20 cellular contexts compared by ENCODE assay signal in the genomic region with DNA sequence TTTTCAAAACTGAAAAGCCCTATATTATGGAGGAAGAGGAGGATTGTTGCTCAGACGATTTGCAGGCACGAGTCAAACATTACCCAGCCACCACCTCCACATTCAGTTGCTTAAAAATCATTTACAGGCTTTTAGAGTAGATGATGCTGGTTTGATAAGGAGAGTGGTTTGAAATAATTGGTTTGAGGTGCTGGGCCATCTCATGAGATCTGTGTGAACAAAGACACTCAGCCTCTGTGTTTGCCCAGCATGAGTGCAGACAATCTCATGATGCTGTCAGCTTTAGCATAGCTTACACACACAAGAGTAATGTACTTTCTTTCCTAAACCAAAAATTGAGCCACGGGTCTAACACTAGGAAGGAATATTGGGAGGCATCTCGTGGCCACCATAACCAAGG. TPM values are rescaled to one million over a fixed set of nuclear protein-coding genes. Genes with fewer than 3 reads are reported as not detected.
A peak's percentile ranks its signal among the peaks of the same experiment; 100 is the strongest.
DNase-seq lines count a peak whose midpoint lies in the region; ATAC-seq, FAIRE-seq and TF ChIP-seq lines count a peak whose summit lies in the region.
"Had no signal": no experiment of that assay in that cellular context is flagged by ENCODE, and none has a peak within 500 bp of the region (broad histone marks: within the 10 kb centered on the region; RNA-seq: fewer than 3 reads in every experiment).

No MANE protein-coding gene starts in this region.

- no peak for ATAC-seq in stimulated activated naive CD8-positive, alpha-beta T cell treated with anti-CD3 and anti-CD28 coated beads, Interleukin-15, Interleukin-2, amounts not matched to agents 100 U/mL and 50 U/mL, for 24 hours
- ATAC-seq in K562 (no peak), HG03439 (IDR thresholded peaks at IDR 0.05; ENCODE audit: unreplicated experiment) (no peak)
- ATAC-seq: foreskin keratinocyte, PC-3 had no signal

- peaks cover 75% of the 10 kb centered on the region for H3K4me1 Mint-ChIP-seq in stimulated activated naive CD8-positive, alpha-beta T cell treated with anti-CD3 and anti-CD28 coated beads, Interleukin-15, Interleukin-2, amounts not matched to agents 100 ng/mL and 50 ng/mL, for 24 hours (ENCODE audit: low read depth)

- H3K36me3 ChIP-seq in OCI-LY7 (ENCODE audit: insufficient read depth, low read length) (peaks cover 80% of the 10 kb centered on the region), K562 (ENCODE audit: control insufficient read depth, insufficient read depth, low read length) (peaks cover 85% of the 10 kb centered on the region)

- BruUV-seq in OCI-LY7 (replicated peaks; lab: Mats Ljungman, UMichigan) (no TSS peak), K562 (replicated peaks; lab: Mats Ljungman, UMichigan) (no TSS peak)

- 89% methylated on average over 4 of the region's 4 CpGs for WGBS in K562 (ENCODE audit: insufficient coverage, low coverage, missing lambda C conversion rate)

- peaks cover 23% of the 10 kb centered on the region for H3K4me1 ChIP-seq in OCI-LY7 (ENCODE audit: insufficient read depth, low read length, poor library complexity, severe bottlenecking)
- H3K4me1 ChIP-seq in K562 (replicated peaks in 1 of 2; ENCODE audit: control insufficient read depth in 2 of 2, insufficient read depth in 2 of 2, low read length in 2 of 2): peaks cover 34 to 39% of the 10 kb centered on the region in 2 experiments

- POLR2A ChIA-PET in OCI-LY7 (lab: Charles Lee): no interaction called here
- POLR2A ChIA-PET in K562 (lab: Yijun Ruan, JAX): interaction anchor here (0.6 to 0.8 kb wide), 2 partner anchors 19 to 219 kb away, joined by 3 read pairs; no protein-coding TSS in a partner anchor

- TF ChIP-seq RAD21 in K562 (CRISPR knock-in tag; conservative IDR thresholded peaks at IDR 0.05 in 1 of 2, IDR thresholded peaks at IDR 0.05 in 1 of 2): no peak

- H3K4me3 ChIP-seq in OCI-LY7 (ENCODE audit: low read depth, low read length, poor library complexity, severe bottlenecking) (no peak overlapping the region), K562 (no peak overlapping the region)
- H3K4me3 ChIP-seq: left ventricle myocardium inferior, spleen had no signal

- DNase-seq in stimulated activated naive CD8-positive, alpha-beta T cell treated with anti-CD3 and anti-CD28 coated beads, Interleukin-15, Interleukin-2, amounts not matched to agents 100 U/mL and 50 U/mL, for 24 hours: no peak
- DNase-seq in OCI-LY7 (ENCODE audit: low spot score): no peak
- no peak for DNase-seq in K562 (ENCODE audit: extremely low read depth in 1 of 4, low spot score in 3 of 4)
- DNase-seq in H54 (ENCODE audit: insufficient read length, low spot score): no peak
- DNase-seq in stimulated activated CD4-positive, alpha-beta T cell treated with anti-CD3 and anti-CD28 coated beads, Interleukin-2, amount 100 ng/mL, for 48 hours: no peak
- no peak for DNase-seq in T1000 (lab: John Stamatoyannopoulos, UW)
- DNase-seq: DMS153, foreskin keratinocyte, Kasumi-1, left ventricle myocardium inferior, NCI-H446 treated with DMSO at 0.1 percent for 48 hours, PC-3, SK-N-SH, spleen had no signal

- H3K27ac ChIP-seq in OCI-LY7 (ENCODE audit: low read depth, low read length, poor library complexity, severe bottlenecking): no peak overlapping the region
- H3K27ac ChIP-seq in K562 (ENCODE audit: extremely low read depth, low read depth, low read length): 0 out of 3 replicates have a peak overlapping the region, but pooled peaks have one; percentile 18
- H3K27ac ChIP-seq: foreskin keratinocyte, spleen had no signal

- in situ Hi-C loops in K562 (cut with MboI): no loop called here

- peak overlapping the region; percentile 66 for H3K27ac Mint-ChIP-seq in stimulated activated naive CD8-positive, alpha-beta T cell treated with anti-CD3 and anti-CD28 coated beads, Interleukin-15, Interleukin-2, amounts not matched to agents 100 ng/mL and 50 ng/mL, for 24 hours
- H3K27ac Mint-ChIP-seq: progenitor cell of endocrine pancreas had no signal

- H3K4me2 ChIP-seq in OCI-LY7 (ENCODE audit: low read length): 0 out of 2 replicates have a peak overlapping the region, but pooled peaks have one; percentile 2
- peak overlapping the region; percentile 16; the same call in 1 of the 2 replicates for H3K4me2 ChIP-seq in K562 (ENCODE audit: insufficient read depth, low read length)
- H3K4me2 ChIP-seq: SK-N-SH had no signal

- peak overlapping the region; percentile 96 for H3K4me3 Mint-ChIP-seq in stimulated activated naive CD8-positive, alpha-beta T cell treated with anti-CD3 and anti-CD28 coated beads, Interleukin-15, Interleukin-2, amounts not matched to agents 100 ng/mL and 50 ng/mL, for 24 hours

- H3K36me3 Mint-ChIP-seq in stimulated activated naive CD8-positive, alpha-beta T cell treated with anti-CD3 and anti-CD28 coated beads, Interleukin-15, Interleukin-2, amounts not matched to agents 100 ng/mL and 50 ng/mL, for 24 hours (ENCODE audit: low read depth): peaks cover 84% of the 10 kb centered on the region

- no peak overlapping the region for H2AFZ ChIP-seq in OCI-LY7 (ENCODE audit: low read length)
- H2AFZ ChIP-seq in K562 (ENCODE audit: low read depth, low read length): no peak overlapping the region

- no peak for TF ChIP-seq CTCF in OCI-LY7 (conservative IDR thresholded peaks at IDR 0.05; ENCODE audit: low read length)
- TF ChIP-seq CTCF in K562 (IDR thresholded peaks at IDR 0.05 in 2 of 3, conservative IDR thresholded peaks at IDR 0.05 in 1 of 3; ENCODE audit: insufficient read depth in 2 of 3, low read depth in 1 of 3, low read length in 3 of 3): no peak

- no peaks in the 10 kb centered on the region for H3K9me2 ChIP-seq in OCI-LY7 (ENCODE audit: insufficient read depth, low read length)
- H3K9me2 ChIP-seq: SK-N-SH had no signal

- H3K9me3 Mint-ChIP-seq in stimulated activated naive CD8-positive, alpha-beta T cell treated with anti-CD3 and anti-CD28 coated beads, Interleukin-15, Interleukin-2, amounts not matched to agents 100 ng/mL and 50 ng/mL, for 24 hours: no peaks in the 10 kb centered on the region

- H3K27me3 ChIP-seq in K562 (ENCODE audit: control insufficient read depth in 2 of 2, insufficient read depth in 2 of 2, low read length in 2 of 2): no peaks in the 10 kb centered on the region
- H3K27me3 ChIP-seq: foreskin keratinocyte, spleen had no signal

- no peak; the same call in 1 of the 2 replicates for TF ChIP-seq POLR2A in K562 (conservative IDR thresholded peaks at IDR 0.05)
- TF ChIP-seq POLR2A in H54 (IDR thresholded peaks at IDR 0.05; ENCODE audit: low read depth, low read length): no peak

- H3K9ac ChIP-seq in K562 (ENCODE audit: insufficient read depth in 1 of 2, low read depth in 2 of 2, low read length in 2 of 2): peak overlapping the region in 1 of 2 experiments; percentile 8; a peak in 1 of 4 replicates
- H3K9ac ChIP-seq: SK-N-SH had no signal

- H3K79me2 ChIP-seq in OCI-LY7 (ENCODE audit: insufficient read depth, low read depth, low read length) (peaks cover 23% of the 10 kb centered on the region; the same call in 1 of the 2 replicates), K562 (ENCODE audit: control insufficient read depth, insufficient read depth, low read length) (peaks cover 93% of the 10 kb centered on the region)

- H4K20me1 ChIP-seq in OCI-LY7 (ENCODE audit: insufficient read depth, low read length) (no peaks in the 10 kb centered on the region), K562 (replicated peaks; ENCODE audit: control insufficient read depth, insufficient read depth, low read length) (peaks cover 14% of the 10 kb centered on the region; the same call in 1 of the 2 replicates)

- TF ChIP-seq EP300 in K562 (IDR thresholded peaks at IDR 0.05; ENCODE audit: low read length): no peak

- intact Hi-C loops in OCI-LY7 (cut with micrococcal nuclease; ENCODE audit: unreplicated experiment): no loop called here
- intact Hi-C loops in K562 (cut with micrococcal nuclease): no loop called here

- no peaks in the 10 kb centered on the region for H3K27me3 Mint-ChIP-seq in stimulated activated naive CD8-positive, alpha-beta T cell treated with anti-CD3 and anti-CD28 coated beads, Interleukin-15, Interleukin-2, amounts not matched to agents 100 ng/mL and 50 ng/mL, for 24 hours

- CTCF ChIA-PET in OCI-LY7 (lab: Charles Lee; ENCODE audit: unreplicated experiment): no interaction called here
- CTCF ChIA-PET in K562 (lab: Yijun Ruan, JAX; ENCODE audit: low intra/inter-chr PET ratio): no interaction called here

- no peak for FAIRE-seq in K562 (lab: Jason Lieb, UNC)
- no peak for FAIRE-seq in H54 (lab: Jason Lieb, UNC)
- FAIRE-seq: astrocyte, endothelial cell of umbilical vein had no signal

- H3K9me3 ChIP-seq in OCI-LY7 (ENCODE audit: low read length): no peaks in the 10 kb centered on the region
- H3K9me3 ChIP-seq in K562 (replicated peaks; ENCODE audit: control insufficient read depth, insufficient read depth, low read depth, low read length): no peaks in the 10 kb centered on the region
- H3K9me3 ChIP-seq: left ventricle myocardium inferior, SK-N-SH, spleen had no signal

- H3K9me1 ChIP-seq in K562 (ENCODE audit: control insufficient read depth, insufficient read depth, low read length): peaks cover 7% of the 10 kb centered on the region

RNA-seq across cellular contexts. Expression of a gene that starts 4.3 kb away (rescaled TPM):
- total RNA-seq in OCI-LY7 (2014; rRNA removed; shearing (Covaris generic)): 38.4 and 41.3 TPM in 2 replicates
- 55.5 and 62.1 TPM in 2 replicates for total RNA-seq in OCI-LY7 (2022)
- 241 and 427 TPM in 2 replicates for total RNA-seq in K562 (2011; cell fraction: chromatin; rRNA removed; ENCODE audit: low replicate concordance)
- 393 and 402 TPM in 2 replicates for total RNA-seq in K562 (2011; cell fraction: nucleolus; rRNA removed)
- 340 and 369 TPM in 2 replicates for total RNA-seq in K562 (2011; cell fraction: nucleoplasm; rRNA removed)
- 98.9 and 141 TPM in 2 replicates for total RNA-seq in K562 (2014; rRNA removed)
- 120 and 132 TPM in 2 replicates for total RNA-seq in K562 (2014; rRNA removed; fragmentation: Illumina TruSeq; extraction: Trizol)
- 135 and 143 TPM in 2 replicates for total RNA-seq in K562 (2015; rRNA removed; fragmentation: Illumina TruSeq; extraction: Trizol)
- total RNA-seq in K562 (2021): 254 and 257 TPM in 2 replicates
- 141 and 235 TPM in 2 replicates for polyA plus RNA-seq in K562 (2011; rRNA removed)
- polyA plus RNA-seq in K562 (2011; cell fraction: cytosol; rRNA removed): 358 and 452 TPM in 2 replicates
- polyA plus RNA-seq in K562 (2011; cell fraction: nucleus; rRNA removed): 327 and 364 TPM in 2 replicates
- polyA plus RNA-seq in K562 (2012): 192 and 193 TPM in 2 replicates
- polyA plus RNA-seq in K562 (2014; fragmentation: Illumina TruSeq; extraction: Trizol): 244 and 281 TPM in 2 replicates
- 100 to 1,000 TPM in 1 of 2 experiments, 10 to 100 TPM in 1; 63.7 to 216 TPM for polyA plus RNA-seq in K562 (2014; fragmentation: Nextera tagmentation; extraction: Ambion mirVana)
- 139 and 160 TPM in 2 replicates for polyA plus RNA-seq in K562 (2014; rRNA removed)
- polyA minus RNA-seq in K562 (2011; rRNA and poly(A)+ RNA removed): 162 and 237 TPM in 2 replicates
- 86.6 and 143 TPM in 2 replicates for polyA minus RNA-seq in K562 (2011; cell fraction: cytosol; rRNA and poly(A)+ RNA removed)
- polyA minus RNA-seq in K562 (2011; cell fraction: nucleus; rRNA and poly(A)+ RNA removed): 116 and 125 TPM in 2 replicates

RNA-seq across cellular contexts. Expression of a gene that starts 32.2 kb away (rescaled TPM):
- total RNA-seq in OCI-LY7 (2014; rRNA removed; shearing (Covaris generic)): 0.28 TPM in 1 of 2 replicates, not detected in the other
- total RNA-seq in OCI-LY7 (2022) (1.1 and 1.2 TPM in 2 replicates), K562 (2014; rRNA removed) (18.5 and 33.0 TPM in 2 replicates), K562 (2014; rRNA removed; fragmentation: Illumina TruSeq; extraction: Trizol) (23.6 and 29.8 TPM in 2 replicates), K562 (2015; rRNA removed; fragmentation: Illumina TruSeq; extraction: Trizol) (44.8 and 50.1 TPM in 2 replicates), K562 (2021) (16.4 and 30.5 TPM in 2 replicates)
- 1.2 and 1.9 TPM in 2 replicates for total RNA-seq in K562 (2011; cell fraction: chromatin; rRNA removed; ENCODE audit: low replicate concordance)
- total RNA-seq in K562 (2011; cell fraction: nucleolus; rRNA removed): 0.50 and 0.92 TPM in 2 replicates
- total RNA-seq in K562 (2011; cell fraction: nucleoplasm; rRNA removed): 1.4 and 1.8 TPM in 2 replicates
- polyA plus RNA-seq in K562 (2011; rRNA removed) (1.8 and 7.2 TPM in 2 replicates), K562 (2014; fragmentation: Illumina TruSeq; extraction: Trizol) (23.3 and 24.4 TPM in 2 replicates), K562 (2014; fragmentation: Nextera tagmentation; extraction: Ambion mirVana) (10 to 100 TPM; 42.9 to 78.0 TPM), K562 (2014; rRNA removed) (26.6 and 31.8 TPM in 2 replicates)
- polyA plus RNA-seq in K562 (2011; cell fraction: cytosol; rRNA removed): 2.2 and 5.4 TPM in 2 replicates
- 1.0 and 2.0 TPM in 2 replicates for polyA plus RNA-seq in K562 (2011; cell fraction: nucleus; rRNA removed)
- 39.0 and 49.3 TPM in 2 replicates for polyA plus RNA-seq in K562 (2012)
- polyA minus RNA-seq in K562 (2011; rRNA and poly(A)+ RNA removed): 0.21 and 1.1 TPM in 2 replicates
- not detected in 2 replicates for polyA minus RNA-seq in K562 (2011; cell fraction: cytosol; rRNA and poly(A)+ RNA removed)
- 0.56 TPM in 1 of 2 replicates, not detected in the other for polyA minus RNA-seq in K562 (2011; cell fraction: nucleus; rRNA and poly(A)+ RNA removed)
- total RNA-seq: astrocyte, foreskin keratinocyte, left ventricle myocardium inferior, PC-3, progenitor cell of endocrine pancreas had no signal
- polyA plus RNA-seq: foreskin keratinocyte, SK-N-SH had no signal

RNA-seq across cellular contexts. Expression of a gene that starts 37.7 kb away (rescaled TPM):
- total RNA-seq in OCI-LY7 (2014; rRNA removed; shearing (Covaris generic)): 0.25 and 0.41 TPM in 2 replicates
- 2.3 and 4.2 TPM in 2 replicates for total RNA-seq in OCI-LY7 (2022)
- total RNA-seq in K562 (2011; cell fraction: chromatin; rRNA removed; ENCODE audit: low replicate concordance): not detected in 2 replicates
- total RNA-seq in K562 (2011; cell fraction: nucleolus; rRNA removed): 0.50 and 0.53 TPM in 2 replicates
- total RNA-seq in K562 (2011; cell fraction: nucleoplasm; rRNA removed): 0.46 and 1.2 TPM in 2 replicates
- total RNA-seq in K562 (2014; rRNA removed): 0.29 TPM in 1 of 2 replicates, not detected in the other
- total RNA-seq in K562 (2014; rRNA removed; fragmentation: Illumina TruSeq; extraction: Trizol): not detected in 2 replicates
- 0.07 TPM in 1 of 2 replicates, not detected in the other for total RNA-seq in K562 (2015; rRNA removed; fragmentation: Illumina TruSeq; extraction: Trizol)
- 1.8 and 1.9 TPM in 2 replicates for total RNA-seq in K562 (2021)
- 0.06 and 0.30 TPM in 2 replicates for polyA plus RNA-seq in K562 (2011; rRNA removed)
- polyA plus RNA-seq in K562 (2011; cell fraction: cytosol; rRNA removed): 0.07 and 0.21 TPM in 2 replicates
- 0.25 and 0.47 TPM in 2 replicates for polyA plus RNA-seq in K562 (2011; cell fraction: nucleus; rRNA removed)
- 1.5 and 5.3 TPM in 2 replicates for polyA plus RNA-seq in K562 (2012)
- polyA plus RNA-seq in K562 (2014; fragmentation: Illumina TruSeq; extraction: Trizol): 0.34 and 1.1 TPM in 2 replicates
- polyA plus RNA-seq in K562 (2014; fragmentation: Nextera tagmentation; extraction: Ambion mirVana): not detected
- polyA plus RNA-seq in K562 (2014; rRNA removed): 0.69 and 0.82 TPM in 2 replicates
- not detected in 2 replicates for polyA minus RNA-seq in K562 (2011; rRNA and poly(A)+ RNA removed)
- not detected in 2 replicates for polyA minus RNA-seq in K562 (2011; cell fraction: cytosol; rRNA and poly(A)+ RNA removed)
- 0.54 TPM in 1 of 2 replicates, not detected in the other for polyA minus RNA-seq in K562 (2011; cell fraction: nucleus; rRNA and poly(A)+ RNA removed)

RNA-seq across cellular contexts. Expression of a gene that starts 41.7 kb away (rescaled TPM):
- not detected in 2 replicates for total RNA-seq in OCI-LY7 (2014; rRNA removed; shearing (Covaris generic))
- total RNA-seq in OCI-LY7 (2022) (not detected in 2 replicates), K562 (2014; rRNA removed) (not detected in 2 replicates), K562 (2014; rRNA removed; fragmentation: Illumina TruSeq; extraction: Trizol) (not detected in 2 replicates), K562 (2015; rRNA removed; fragmentation: Illumina TruSeq; extraction: Trizol) (0.18 TPM in 1 of 2 replicates, not detected in the other), K562 (2021) (not detected in 2 replicates)
- total RNA-seq in K562 (2011; cell fraction: chromatin; rRNA removed; ENCODE audit: low replicate concordance): not detected in 2 replicates
- total RNA-seq in K562 (2011; cell fraction: nucleolus; rRNA removed): not detected in 2 replicates
- not detected in 2 replicates for total RNA-seq in K562 (2011; cell fraction: nucleoplasm; rRNA removed)
- polyA plus RNA-seq in K562 (2011; rRNA removed) (not detected in 2 replicates), K562 (2014; fragmentation: Illumina TruSeq; extraction: Trizol) (not detected in 2 replicates), K562 (2014; fragmentation: Nextera tagmentation; extraction: Ambion mirVana) (under 1 TPM; 0.38 to 0.55 TPM), K562 (2014; rRNA removed) (not detected in 2 replicates)
- polyA plus RNA-seq in K562 (2011; cell fraction: cytosol; rRNA removed): 0.07 TPM in 1 of 2 replicates, not detected in the other
- not detected in 2 replicates for polyA plus RNA-seq in K562 (2011; cell fraction: nucleus; rRNA removed)
- not detected in 2 replicates for polyA plus RNA-seq in K562 (2012)
- polyA minus RNA-seq in K562 (2011; rRNA and poly(A)+ RNA removed): not detected in 2 replicates
- not detected in 2 replicates for polyA minus RNA-seq in K562 (2011; cell fraction: cytosol; rRNA and poly(A)+ RNA removed)
- not detected in 2 replicates for polyA minus RNA-seq in K562 (2011; cell fraction: nucleus; rRNA and poly(A)+ RNA removed)
- total RNA-seq: astrocyte, endothelial cell of umbilical vein, foreskin keratinocyte, left ventricle myocardium inferior, PC-3, progenitor cell of endocrine pancreas, subcutaneous adipose tissue had no signal
- polyA plus RNA-seq: endothelial cell of umbilical vein, foreskin keratinocyte, SK-N-SH had no signal
